In the genomic region with DNA sequence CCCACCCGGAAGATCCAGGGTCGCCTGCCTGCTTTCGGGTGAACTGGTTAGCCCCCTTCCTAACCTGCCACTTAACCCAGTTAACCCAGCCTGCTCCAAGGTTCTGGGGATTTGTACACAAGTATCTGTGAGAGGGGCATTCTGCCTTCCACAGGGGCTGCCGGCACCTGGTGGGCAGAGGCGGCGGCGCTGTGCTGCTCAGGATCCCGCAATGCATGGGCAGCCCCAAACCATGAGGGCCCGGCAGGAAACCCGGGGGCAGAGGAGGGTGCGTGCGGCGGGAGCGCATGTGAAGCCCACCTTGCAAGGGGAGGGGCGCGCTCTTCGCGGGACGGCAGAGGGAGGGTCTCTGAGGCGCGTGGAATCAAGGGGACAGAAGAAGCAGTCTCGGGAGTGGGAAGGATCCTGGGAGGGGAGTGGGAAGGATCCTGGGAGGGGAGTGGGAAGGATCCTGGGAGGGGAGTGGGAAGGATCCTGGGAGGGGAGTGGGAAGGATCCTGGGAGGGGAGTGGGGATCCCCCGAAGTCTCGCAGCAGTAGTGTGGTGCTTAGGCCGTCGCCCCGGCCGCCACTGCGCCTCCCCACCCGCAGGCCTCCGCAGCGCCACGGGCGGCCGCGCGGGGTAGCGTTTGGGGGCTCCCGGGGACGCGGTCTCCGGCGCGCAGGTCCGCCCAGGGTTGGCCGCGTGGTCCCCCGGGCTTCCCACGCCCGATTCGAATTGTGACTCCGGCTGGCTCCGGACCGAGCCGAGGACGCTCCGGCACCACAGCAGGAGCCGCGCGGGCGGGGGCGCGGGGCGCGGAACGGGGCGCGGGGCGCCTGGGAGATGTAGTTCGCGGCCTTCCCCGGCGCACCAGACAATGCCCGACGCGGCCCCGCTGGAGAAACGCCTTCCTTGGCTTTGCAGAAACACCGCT, we compare ENCODE assay signal across 8 cellular contexts. TPM values are rescaled to one million over a fixed set of nuclear protein-coding genes. Genes with fewer than 3 reads are reported as not detected.
DNase-seq lines count a peak whose midpoint lies in the region; ATAC-seq and TF ChIP-seq lines count a peak whose summit lies in the region.

No MANE protein-coding gene starts in this region.

- ATAC-seq in HG02763 (IDR thresholded peaks at IDR 0.05; ENCODE audit: unreplicated experiment) (peak; percentile 47), GM21717 (IDR thresholded peaks at IDR 0.05; ENCODE audit: unreplicated experiment) (no peak)

- peak overlapping the region; percentile 54 for H3K4me3 ChIP-seq in epithelial cell of proximal tubule (ENCODE audit: low read depth, low read length)

- peak; percentile 36 for DNase-seq in ELF-1 (ENCODE audit: low read depth, low spot score)
- peak; percentile 41 for DNase-seq in NCI-H460 (ENCODE audit: extremely low read depth, low read depth)
- peak; percentile 88 for DNase-seq in activated CD8-positive, alpha-beta memory T cell treated with anti-CD3 and anti-CD28 coated beads, Interleukin-2, amount 50 U/mL, for 48 hours
- no peak for DNase-seq in epithelial cell of proximal tubule (ENCODE audit: low read depth)
- peak; percentile 69 for DNase-seq in middle frontal gyrus (ENCODE audit: extremely low spot score, low spot score)
- DNase-seq in stimulated activated CD8-positive, alpha-beta memory T cell treated with anti-CD3 and anti-CD28 coated beads, Interleukin-15, amount 100 ng/mL, for 4 hours (ENCODE audit: low read depth in 2 of 2) = peak; percentile 31 to 45

- peak; percentile 44 for TF ChIP-seq CTCF in epithelial cell of proximal tubule (conservative IDR thresholded peaks at IDR 0.05; ENCODE audit: low read depth, low read length)

RNA-seq across cellular contexts. Expression of gene MTA1, which starts 4.9 kb away (rescaled TPM):
- total RNA-seq in NCI-H460 (2014; rRNA removed; shearing (Covaris generic)) = 68.0 and 77.9 TPM in 2 replicates
- polyA plus RNA-seq in NCI-H460 (2014; cell fraction: nucleus; rRNA removed) = 579 and 625 TPM in 2 replicates
- 56.1 and 64.1 TPM in 2 replicates for total RNA-seq in epithelial cell of proximal tubule

RNA-seq across cellular contexts. Expression of gene TEX22, which starts 16.4 kb away (rescaled TPM):
- total RNA-seq in NCI-H460 (2014; rRNA removed; shearing (Covaris generic)) = 0.49 and 0.50 TPM in 2 replicates
- 1.5 and 2.0 TPM in 2 replicates for polyA plus RNA-seq in NCI-H460 (2014; cell fraction: nucleus; rRNA removed)
- 0.29 TPM in 1 of 2 replicates, not detected in the other for total RNA-seq in epithelial cell of proximal tubule

RNA-seq across cellular contexts. Expression of gene CRIP2, which starts 59.9 kb away (rescaled TPM):
- 13.6 and 18.7 TPM in 2 replicates for total RNA-seq in NCI-H460 (2014; rRNA removed; shearing (Covaris generic))
- 21.1 and 26.1 TPM in 2 replicates for polyA plus RNA-seq in NCI-H460 (2014; cell fraction: nucleus; rRNA removed)
- total RNA-seq in epithelial cell of proximal tubule = 101 and 121 TPM in 2 replicates
